Comparison of ENCODE assay signal across 11 cellular contexts in genomic region chrX:115367455-115367854, GRCh38.
DNase-seq lines count a peak whose midpoint lies in the region; ATAC-seq and TF ChIP-seq lines count a peak whose summit lies in the region.
"Had no signal": no experiment of that assay in that cellular context is flagged by ENCODE, and none has a peak within 500 bp of the region (broad histone marks: within the 10 kb centered on the region; RNA-seq: fewer than 3 reads in every experiment).

No MANE protein-coding gene starts in this region.

- no peak overlapping the region for H3K4me3 ChIP-seq in testis

- ATAC-seq in HG03196 (IDR thresholded peaks at IDR 0.05; ENCODE audit: unreplicated experiment) = no peak
- ATAC-seq: activated CD8-positive, alpha-beta T cell treated with anti-CD3 and anti-CD28 coated beads, Interleukin-2, amount 10 ng/mL, durations not matched to agents 7 days and 5 days had no signal

- DNase-seq in GM04504 (ENCODE audit: low read depth) (peak; percentile 30), amniotic epithelial cell (ENCODE audit: low read depth) (peak; percentile 88), fibroblast of gingiva (ENCODE audit: low read depth) (peak; percentile 27), pulmonary artery endothelial cell (ENCODE audit: low read depth, low spot score) (peak; percentile 63), T1000 (lab: John Stamatoyannopoulos, UW) (no peak), MV-4-11 (lab: John Stamatoyannopoulos, UW) (no peak), testis (no peak)
- DNase-seq: activated CD8-positive, alpha-beta T cell treated with anti-CD3 and anti-CD28 coated beads, Interleukin-2, amount 10 ng/mL, durations not matched to agents 7 days and 5 days; NCI-H2029; stimulated activated CD4-positive, alpha-beta T cell treated with anti-CD3 and anti-CD28 coated beads, Interleukin-15, amount 100 ng/mL, for 24 hours had no signal

- WGBS in testis, 2 donors = 80 to 95% methylated on average over 5 to 6 of the region's 6 CpGs

- H3K36me3 ChIP-seq in testis (ENCODE audit: low read depth, missing control alignments) = no peaks in the 10 kb centered on the region

- H3K9me3 ChIP-seq in testis = no peaks in the 10 kb centered on the region

- no peaks in the 10 kb centered on the region for H3K27me3 ChIP-seq in testis

- no peak for TF ChIP-seq CTCF in testis (IDR thresholded peaks at IDR 0.05)

- no peaks in the 10 kb centered on the region for H3K4me1 ChIP-seq in testis

- intact Hi-C loops in testis (cut with DNase I; ENCODE audit: low total_unique reads) = no loop called here

- no peak overlapping the region for H3K27ac ChIP-seq in testis

- no peak for TF ChIP-seq POLR2A in testis (IDR thresholded peaks at IDR 0.05)

Comparison
In these comparisons a context has a peak if more than half of its experiments do, and no peak if none do; other contexts are left out.
1. DNase-seq: peak in GM04504 (single experiment), amniotic epithelial cell (single experiment), fibroblast of gingiva (single experiment) and pulmonary artery endothelial cell (single experiment); none in T1000 (single experiment), MV-4-11 (single experiment) and testis (single experiment).